In the genomic region with DNA sequence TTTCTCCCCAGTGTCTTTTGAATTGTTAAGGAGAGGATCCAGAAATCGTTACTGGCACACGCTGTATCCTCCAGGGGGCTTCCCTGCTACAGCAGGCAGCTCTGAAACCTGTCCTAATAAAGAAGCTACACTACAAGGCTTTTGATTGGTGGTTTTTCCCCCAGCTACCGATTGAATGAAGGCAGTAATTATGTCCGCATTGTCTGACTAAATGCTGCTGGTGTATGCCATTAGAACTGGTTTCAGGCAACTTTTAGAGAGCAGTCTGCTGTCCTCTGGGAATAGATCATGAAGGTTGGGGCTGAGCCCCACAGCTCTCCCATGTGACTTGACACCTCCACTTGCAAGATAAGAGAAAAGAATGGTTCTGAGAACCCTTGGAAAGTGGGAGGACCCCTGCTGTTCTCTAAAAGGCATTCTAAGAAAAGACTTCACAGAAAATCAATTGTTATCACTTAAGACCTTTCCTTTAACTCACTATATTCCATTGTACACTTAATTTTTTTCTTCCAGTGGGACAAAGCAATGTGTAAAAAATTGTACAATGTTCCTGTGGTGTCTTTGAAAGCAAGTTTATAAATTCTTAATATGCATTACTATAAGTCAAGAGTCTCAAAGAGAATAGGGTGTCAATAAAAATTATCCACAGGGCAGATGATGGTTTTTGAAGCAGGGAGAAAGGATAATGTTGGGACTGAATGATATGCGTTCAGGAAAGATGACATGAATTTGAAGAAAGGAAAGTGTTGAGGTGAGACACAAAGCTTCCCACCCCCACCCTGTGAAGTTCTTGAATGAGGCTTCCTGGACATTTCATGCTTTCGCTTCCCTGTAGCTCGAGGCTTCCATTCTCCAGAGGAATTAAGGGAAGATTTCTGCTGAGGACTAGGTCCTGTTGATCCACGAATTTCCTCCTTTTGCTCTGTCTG, we compare ENCODE assay signal across 15 cellular contexts. TPM values are rescaled to one million over a fixed set of nuclear protein-coding genes. Genes with fewer than 3 reads are reported as not detected.
DNase-seq lines count a peak whose midpoint lies in the region; ATAC-seq, FAIRE-seq and TF ChIP-seq lines count a peak whose summit lies in the region.
"Had no signal": no experiment of that assay in that cellular context is flagged by ENCODE, and none has a peak within 500 bp of the region (broad histone marks: within the 10 kb centered on the region; RNA-seq: fewer than 3 reads in every experiment).

No MANE protein-coding gene starts in this region.

- no peak for TF ChIP-seq EP300 in HepG2 (IDR thresholded peaks at IDR 0.05; ENCODE audit: low read depth in 2 of 2, low read length in 2 of 2)
- no peak for TF ChIP-seq EP300 in HepG2 (CRISPR knock-in tag; IDR thresholded peaks at IDR 0.05; ENCODE audit: borderline replicate concordance)

- intact Hi-C loops in HepG2 (cut with micrococcal nuclease; ENCODE audit: unreplicated experiment) = no loop called here

- H3K4me3 Mint-ChIP-seq in activated naive CD8-positive, alpha-beta T cell treated with anti-CD3 and anti-CD28 coated beads for 36 hours = no peak overlapping the region
- H3K4me3 Mint-ChIP-seq: activated naive CD4-positive, alpha-beta T cell treated with anti-CD3 and anti-CD28 coated beads for 36 hours had no signal

- peaks cover 3% of the 10 kb centered on the region for H3K27me3 Mint-ChIP-seq in activated naive CD8-positive, alpha-beta T cell treated with anti-CD3 and anti-CD28 coated beads for 36 hours

- no peak overlapping the region for H3K9ac ChIP-seq in HepG2 (ENCODE audit: insufficient read depth, low read depth, low read length)

- TF ChIP-seq CTCF in HEK293 (tag by site-specific recombination; IDR thresholded peaks at IDR 0.05) (no peak), WERI-Rb-1 (IDR thresholded peaks at IDR 0.05; ENCODE audit: low read depth, low read length) (peak; percentile 23; the same call in 1 of the 2 replicates), HepG2 (CRISPR knock-in tag; IDR thresholded peaks at IDR 0.05) (no peak)

- 3% methylated on average over 8 of the region's 8 CpGs for WGBS in HepG2 (ENCODE audit: low lambda C conversion rate)

- no peaks in the 10 kb centered on the region for H3K4me1 Mint-ChIP-seq in activated naive CD8-positive, alpha-beta T cell treated with anti-CD3 and anti-CD28 coated beads for 36 hours

- H3K27ac ChIP-seq in HEK293 (ENCODE audit: extremely low read depth, low read depth, low read length) = no peak overlapping the region
- no peak overlapping the region for H3K27ac ChIP-seq in WERI-Rb-1
- H3K27ac ChIP-seq in HepG2 (ENCODE audit: extremely low read length, insufficient read depth, low read length) = no peak overlapping the region
- H3K27ac ChIP-seq: SJSA1 had no signal

- H3K4me2 ChIP-seq in HepG2 (ENCODE audit: low read depth, low read length) = no peak overlapping the region

- H3K79me2 ChIP-seq in HepG2 (ENCODE audit: insufficient read depth, low read length) = no peaks in the 10 kb centered on the region

- in situ Hi-C loops in HepG2 (cut with HindIII; ENCODE audit: extremely low pct_ligation_motif_present, low pct_unique_long_range_greater_than_20kb) = no loop called here

- H3K36me3 ChIP-seq in HEK293 (ENCODE audit: control insufficient read depth in 2 of 2, insufficient read depth in 1 of 2, low read length in 2 of 2) (no peaks in the 10 kb centered on the region), WERI-Rb-1 (no peaks in the 10 kb centered on the region), HepG2 (replicated peaks in 1 of 2; ENCODE audit: control insufficient read depth in 1 of 2, insufficient read depth in 2 of 2, low read length in 2 of 2) (no peaks in the 10 kb centered on the region)
- H3K36me3 ChIP-seq: SJSA1 had no signal

- no peak overlapping the region for H2AFZ ChIP-seq in HepG2 (ENCODE audit: low read length)

- H3K4me3 ChIP-seq in HEK293 (ENCODE audit: low read depth, low read length) (no peak overlapping the region), WERI-Rb-1 (ENCODE audit: low read depth, low read length) (no peak overlapping the region), HepG2 (replicated peaks in 1 of 3; ENCODE audit: insufficient read depth in 1 of 3, low read depth in 2 of 3, low read length in 3 of 3) (no peak overlapping the region)
- H3K4me3 ChIP-seq: SJSA1 had no signal

- H3K36me3 Mint-ChIP-seq in activated naive CD8-positive, alpha-beta T cell treated with anti-CD3 and anti-CD28 coated beads for 36 hours = no peaks in the 10 kb centered on the region

- no peak for TF ChIP-seq POLR2A in HepG2 (IDR thresholded peaks at IDR 0.05; ENCODE audit: insufficient read depth in 1 of 2, low read depth in 2 of 2, low read length in 2 of 2)

- peaks cover 9% of the 10 kb centered on the region for H3K9me3 Mint-ChIP-seq in activated naive CD8-positive, alpha-beta T cell treated with anti-CD3 and anti-CD28 coated beads for 36 hours

- H3K4me1 ChIP-seq in HEK293 (ENCODE audit: control insufficient read depth, insufficient read depth, low read length) (peaks cover 3% of the 10 kb centered on the region; the same call in 1 of the 2 replicates), HepG2 (ENCODE audit: insufficient read depth, low read length) (no peaks in the 10 kb centered on the region)
- H3K4me1 ChIP-seq: SJSA1 had no signal

- BruUV-seq in HepG2 (replicated peaks; lab: Mats Ljungman, UMichigan) = no TSS peak

- TF ChIP-seq RAD21 in HepG2 (CRISPR knock-in tag; IDR thresholded peaks at IDR 0.05) = no peak

- POLR2A ChIA-PET in HEK293 (lab: Yijun Ruan, JAX) = no interaction called here
- POLR2A ChIA-PET in HepG2 (lab: Yijun Ruan, JAX) = no interaction called here

- H3K27me3 ChIP-seq in WERI-Rb-1 (ENCODE audit: insufficient read depth, low read depth, severe bottlenecking) (no peaks in the 10 kb centered on the region), HepG2 (ENCODE audit: control insufficient read depth in 1 of 2, insufficient read depth in 2 of 2, low read length in 2 of 2) (no peaks in the 10 kb centered on the region)
- H3K27me3 ChIP-seq: SJSA1 had no signal

- ATAC-seq in HepG2 = no peak

- DNase-seq in NCI-H1417 (lab: John Stamatoyannopoulos, UW) (peak; percentile 41 to 81 (median 42)), WERI-Rb-1 (no peak), left kidney (ENCODE audit: low read depth, low spot score) (peak; percentile 49), HepG2 (ENCODE audit: low spot score) (no peak), inferior parietal cortex (ENCODE audit: extremely low spot score) (no peak)
- DNase-seq in activated naive CD8-positive, alpha-beta T cell treated with anti-CD3 and anti-CD28 coated beads for 36 hours = no peak
- DNase-seq: activated CD4-positive, alpha-beta T cell treated with anti-CD3 and anti-CD28 coated beads for 48 hours; activated naive CD4-positive, alpha-beta T cell treated with anti-CD3 and anti-CD28 coated beads for 36 hours; NCI-H1694 had no signal

- no peaks in the 10 kb centered on the region for H3K9me3 ChIP-seq in HEK293 (ENCODE audit: control insufficient read depth, insufficient read depth, low read depth, low read length)
- no peaks in the 10 kb centered on the region for H3K9me3 ChIP-seq in WERI-Rb-1 (ENCODE audit: severe bottlenecking)
- H3K9me3 ChIP-seq in HepG2 (ENCODE audit: low read length) = no peaks in the 10 kb centered on the region
- H3K9me3 ChIP-seq: SJSA1 had no signal

- no peak overlapping the region for H3K27ac Mint-ChIP-seq in activated naive CD8-positive, alpha-beta T cell treated with anti-CD3 and anti-CD28 coated beads for 36 hours
- H3K27ac Mint-ChIP-seq: activated naive CD4-positive, alpha-beta T cell treated with anti-CD3 and anti-CD28 coated beads for 36 hours had no signal

- no peaks in the 10 kb centered on the region for H4K20me1 ChIP-seq in HepG2 (ENCODE audit: insufficient read depth, low read length)

- CTCF ChIA-PET in HEK293 (lab: Yijun Ruan, JAX) (interaction anchor here (0.9 to 1.2 kb wide), 2 partner anchors 9 to 15 kb away, joined by 3 to 4 read pairs; no protein-coding TSS in a partner anchor), HepG2 (lab: Yijun Ruan, JAX; ENCODE audit: low intra/inter-chr PET ratio, low total read pairs) (no interaction called here)

- FAIRE-seq in HepG2 (lab: Jason Lieb, UNC) = no peak
- FAIRE-seq: H54 had no signal

TF ChIP-seq in HEK293, 187 proteins besides CTCF, POLR2A, EP300 and RAD21 (continues in another document):
- TF ChIP-seq KLF7 (tag by site-specific recombination; IDR thresholded peaks at IDR 0.05; ENCODE audit: borderline replicate concordance) = no peak
- TF ChIP-seq SP7 (tag by site-specific recombination; IDR thresholded peaks at IDR 0.05) = peak; percentile 78
- TF ChIP-seq SETDB1 (IDR thresholded peaks at IDR 0.05; ENCODE audit: insufficient read length, low read length) = peak; percentile 10
- no peak for TF ChIP-seq ZFP69B (tag by site-specific recombination; IDR thresholded peaks at IDR 0.05)

RNA-seq across cellular contexts. Expression of a gene that starts 53.0 kb away (rescaled TPM):
- total RNA-seq in HepG2 (2016; rRNA removed; fragmentation: Illumina TruSeq; extraction: Trizol) = not detected in 2 replicates
- total RNA-seq in HepG2 (2016; cell fraction: cytosol; rRNA removed; fragmentation: Illumina TruSeq; extraction: Trizol; ENCODE audit: low read depth) = not detected in 2 replicates
- not detected in 2 replicates for total RNA-seq in HepG2 (2016; cell fraction: insoluble cytoplasmic fraction; rRNA removed; fragmentation: Illumina TruSeq; extraction: Trizol)
- total RNA-seq in HepG2 (2016; cell fraction: membrane; rRNA removed; fragmentation: Illumina TruSeq; extraction: Trizol) = not detected in 2 replicates
- total RNA-seq in HepG2 (2016; cell fraction: nucleus; rRNA removed; fragmentation: Illumina TruSeq; extraction: Trizol) = not detected in 2 replicates
- not detected in 2 replicates for polyA plus RNA-seq in HepG2 (2011; rRNA removed)
- not detected in 2 replicates for polyA plus RNA-seq in HepG2 (2011; cell fraction: cytosol; rRNA removed)
- polyA plus RNA-seq in HepG2 (2011; cell fraction: nucleus; rRNA removed) = not detected in 2 replicates
- not detected in 2 replicates for polyA plus RNA-seq in HepG2 (2012)
- polyA plus RNA-seq in HepG2 (2016; cell fraction: cytosol; fragmentation: Illumina TruSeq; extraction: Trizol; ENCODE audit: low read depth) = not detected in 2 replicates
- not detected in 2 replicates for polyA plus RNA-seq in HepG2 (2016; cell fraction: insoluble cytoplasmic fraction; fragmentation: Illumina TruSeq; extraction: Trizol; ENCODE audit: low read depth)
- polyA plus RNA-seq in HepG2 (2016; cell fraction: membrane; fragmentation: Illumina TruSeq; extraction: Trizol; ENCODE audit: low read depth) = not detected in 2 replicates
- polyA plus RNA-seq in HepG2 (2016; cell fraction: nucleus; fragmentation: Illumina TruSeq; extraction: Trizol; ENCODE audit: insufficient read depth, low read depth) = not detected in 2 replicates
- not detected in 2 replicates for polyA minus RNA-seq in HepG2 (2011; rRNA and poly(A)+ RNA removed; ENCODE audit: low replicate concordance)
- not detected in 2 replicates for polyA minus RNA-seq in HepG2 (2011; cell fraction: cytosol; rRNA and poly(A)+ RNA removed)
- not detected in 2 replicates for polyA minus RNA-seq in HepG2 (2011; cell fraction: nucleus; rRNA and poly(A)+ RNA removed)
- total RNA-seq in activated naive CD8-positive, alpha-beta T cell treated with anti-CD3 and anti-CD28 coated beads for 36 hours = not detected
- total RNA-seq: activated naive CD4-positive, alpha-beta T cell treated with anti-CD3 and anti-CD28 coated beads for 36 hours; glomerular endothelial cell; mucosa of gallbladder; SJSA1; ureter had no signal

Comparison
In these comparisons a context has a peak if more than half of its experiments do, and no peak if none do; other contexts are left out.
1. DNase-seq: peak in NCI-H1417 (3 of 3) and left kidney (single experiment); none in WERI-Rb-1 (single experiment), HepG2 (single experiment), inferior parietal cortex (single experiment) and activated naive CD8-positive, alpha-beta T cell treated with anti-CD3 and anti-CD28 coated beads for 36 hours (single experiment).